28 cellular contexts compared by ENCODE assay signal in genomic region chr2:135091681-135092080, GRCh38. TPM values are rescaled to one million over a fixed set of nuclear protein-coding genes. Genes with fewer than 3 reads are reported as not detected.
DNase-seq lines count a peak whose midpoint lies in the region; ATAC-seq, FAIRE-seq and TF ChIP-seq lines count a peak whose summit lies in the region.
"Had no signal": no experiment of that assay in that cellular context is flagged by ENCODE, and none has a peak within 500 bp of the region (broad histone marks: within the 10 kb centered on the region; RNA-seq: fewer than 3 reads in every experiment).

No MANE protein-coding gene starts in this region.

- H3K36me3 ChIP-seq in PC-3 (ENCODE audit: low read depth, low read length) (peaks cover 12% of the 10 kb centered on the region), pancreas (no peaks in the 10 kb centered on the region)

- H3K27ac ChIP-seq in PC-3 (ENCODE audit: low read length) (no peak overlapping the region), pancreas (no peak overlapping the region)
- H3K27ac ChIP-seq: Peyer's patch, SK-N-MC had no signal

- peaks cover 51% of the 10 kb centered on the region for H3K4me1 ChIP-seq in PC-3 (ENCODE audit: insufficient read depth, low read length)
- peaks cover 5 to 10% (median 6%) of the 10 kb centered on the region in 3 donors for H3K4me1 ChIP-seq in pancreas

- no peaks in the 10 kb centered on the region for H3K9me3 ChIP-seq in PC-3 (ENCODE audit: low read length)
- no peaks in the 10 kb centered on the region for H3K9me3 ChIP-seq in pancreas
- H3K9me3 ChIP-seq: Peyer's patch had no signal

- H3K79me2 ChIP-seq in PC-3 (ENCODE audit: low read length) = peaks cover 17% of the 10 kb centered on the region

- ATAC-seq in PC-3 (peak; percentile 11; the same call in 1 of the 2 replicates), left lobe of liver (peak; percentile 67), pancreas (peak in 3 of 4 donors; percentile 44 to 55 (median 53))
- ATAC-seq: HCT116 had no signal

- H3K4me3 ChIP-seq in PC-3 (ENCODE audit: low read length) (no peak overlapping the region), pancreas (no peak overlapping the region)
- H3K4me3 ChIP-seq: Peyer's patch, SK-N-MC had no signal

- H4K20me1 ChIP-seq in PC-3 (ENCODE audit: low read length) = no peaks in the 10 kb centered on the region

- H3K4me2 ChIP-seq in PC-3 (ENCODE audit: low read length) = no peak overlapping the region

- no peaks in the 10 kb centered on the region for H3F3A ChIP-seq in PC-3 (ENCODE audit: low read length, unreplicated experiment)

- H3K27me3 ChIP-seq in PC-3 (ENCODE audit: low read length) (no peaks in the 10 kb centered on the region), pancreas (no peaks in the 10 kb centered on the region)
- H3K27me3 ChIP-seq: Peyer's patch had no signal

- TF ChIP-seq CTCF in PC-3 (conservative IDR thresholded peaks at IDR 0.05; ENCODE audit: low read depth, low read length) = no peak
- TF ChIP-seq CTCF in pancreas (IDR thresholded peaks at IDR 0.05) = no peak

- 83% methylated on average over 1 of the region's 1 CpG for WGBS in pancreas, 2 donors

- DNase-seq in DMS53 (lab: John Stamatoyannopoulos, UW) (peak; percentile 0), DMS53 treated with DMSO at 0.1 percent for 48 hours (lab: John Stamatoyannopoulos, UW; ENCODE audit: unreplicated experiment) (no peak), PC-3 (no peak), left lobe of liver (ENCODE audit: low spot score) (no peak), pancreas (no peak), NCI-H1105 (lab: John Stamatoyannopoulos, UW) (no peak), SIG-M5 treated with dmso at 0.1 percent for 504 hours (lab: John Stamatoyannopoulos, UW; ENCODE audit: unreplicated experiment) (no peak)
- DNase-seq in effector CD8-positive, alpha-beta T cell (lab: John Stamatoyannopoulos, UW) = no peak
- DNase-seq: 8988T, DMS153, IMR-90, KG1, NCI-H1092, NCI-H1436, NCI-H187, NCI-H2081 treated with DMSO at 0.1 percent for 48 hours, NCI-H2171, NCI-H226, NCI-H510A, NCI-H69, Peyer's patch, SHP77 treated with DMSO at 0.1 percent for 48 hours had no signal

- H2AFZ ChIP-seq in PC-3 (ENCODE audit: low read length) = no peak overlapping the region

- no peak for FAIRE-seq in pancreas (lab: Jason Lieb, UNC)
- FAIRE-seq: H1 had no signal

- no peaks in the 10 kb centered on the region for H3K9me2 ChIP-seq in PC-3 (replicated peaks; ENCODE audit: low read length)

- POLR2A ChIA-PET in PC-3 (lab: Charles Lee; ENCODE audit: unreplicated experiment) = no interaction called here

- intact Hi-C loops in PC-3 (cut with micrococcal nuclease) (loop anchor here (2.0 kb wide), 3 partner anchors 33 to 71 kb away; partner anchors contain the start of gene RAB3GAP1), pancreas (cut with DNase I) (no loop called here)

- no peak overlapping the region for H3K9ac ChIP-seq in PC-3 (ENCODE audit: low read length)

- no TSS peak for BruUV-seq in PC-3 (replicated peaks; lab: Mats Ljungman, UMichigan)

- CTCF ChIA-PET in PC-3 (lab: Charles Lee) = no interaction called here

RNA-seq across cellular contexts. Expression of gene RAB3GAP1, which starts 39.6 kb away (rescaled TPM):
- total RNA-seq in PC-3 (2014; rRNA removed) (35.8 and 41.1 TPM in 2 replicates), left lobe of liver (13.1 TPM), pancreas (10 to 100 TPM; 18.3 to 25.5 (median 23.5) TPM)
- polyA plus RNA-seq in pancreas = 10 to 100 TPM; 10.3 to 18.1 TPM

RNA-seq across cellular contexts. Expression of gene MAP3K19, which starts 44.4 kb away (rescaled TPM):
- total RNA-seq in PC-3 (2014; rRNA removed) (not detected in 2 replicates), left lobe of liver (not detected), pancreas (not detected)
- polyA plus RNA-seq in pancreas = not detected
- total RNA-seq: Daoy, H1, HT1080, IMR-90, Peyer's patch had no signal
- polyA plus RNA-seq: BJ, H1, IMR-90 had no signal

Comparison
In these comparisons a context has a peak if more than half of its experiments do, and no peak if none do; other contexts are left out.
1. ATAC-seq: peak in every context shown above with its lines; median percentile 67 in left lobe of liver; 53 in pancreas; 11 in PC-3.